8 cellular contexts compared by ENCODE assay signal in genomic region chr17:45135192-45135977, GRCh38. TPM values are rescaled to one million over a fixed set of nuclear protein-coding genes. Genes with fewer than 3 reads are reported as not detected.
A peak's percentile ranks its signal among the peaks of the same experiment; 100 is the strongest.
DNase-seq lines count a peak whose midpoint lies in the region; ATAC-seq and TF ChIP-seq lines count a peak whose summit lies in the region.

ACBD4 (plus strand) TSS chr17:45135687; CDS start chr17:45136145, 458 bp downstream.

- peaks cover 3 to 14% of the 10 kb centered on the region in 2 donors for H3K36me3 Mint-ChIP-seq in CD14-positive monocyte
- peaks cover 26% of the 10 kb centered on the region for H3K36me3 Mint-ChIP-seq in dendritic cell treated with granulocyte-macrophage colony-stimulating factor and Interleukin-4, amounts not matched to agents 40 ng/mL and 50 ng/mL, for 4 days (ENCODE audit: low read depth)

- intact Hi-C loops in CD14-positive monocyte (cut with micrococcal nuclease) (loop anchor here (1.0 to 10.0 kb wide), 4 partner anchors 13 to 361 kb away; partner anchors contain the start of gene HEXIM1 (in 1 of the 2)), left lung (cut with DNase I) (loop anchor here (5.0 to 10.0 kb wide), 2 partner anchors 59 to 62 kb away; no protein-coding TSS in a partner anchor)
- intact Hi-C loops in dendritic cell treated with granulocyte-macrophage colony-stimulating factor and Interleukin-4, amounts not matched to agents 40 ng/mL and 50 ng/mL, for 4 days (cut with micrococcal nuclease) = loop anchor here (1.0 to 10.0 kb wide), 3 partner anchors 13 to 221 kb away; partner anchors contain the start of genes GFAP and HEXIM1

- peaks cover 13 to 32% of the 10 kb centered on the region in 2 donors for H3K4me1 ChIP-seq in left lung

- H3K27me3 ChIP-seq in left lung = no peaks in the 10 kb centered on the region

- H3K9me3 Mint-ChIP-seq in CD14-positive monocyte = no peaks in the 10 kb centered on the region
- no peaks in the 10 kb centered on the region for H3K9me3 Mint-ChIP-seq in dendritic cell treated with granulocyte-macrophage colony-stimulating factor and Interleukin-4, amounts not matched to agents 40 ng/mL and 50 ng/mL, for 4 days

- H3K27me3 Mint-ChIP-seq in CD14-positive monocyte (ENCODE audit: low read depth in 3 of 3) = peaks cover 7 to 14% (median 8%) of the 10 kb centered on the region in 3 donors
- H3K27me3 Mint-ChIP-seq in dendritic cell treated with granulocyte-macrophage colony-stimulating factor and Interleukin-4, amounts not matched to agents 40 ng/mL and 50 ng/mL, for 4 days = peaks cover 15% of the 10 kb centered on the region

- peaks cover 26% of the 10 kb centered on the region for H3K4me1 Mint-ChIP-seq in CD14-positive monocyte
- peaks cover 25% of the 10 kb centered on the region for H3K4me1 Mint-ChIP-seq in dendritic cell treated with granulocyte-macrophage colony-stimulating factor and Interleukin-4, amounts not matched to agents 40 ng/mL and 50 ng/mL, for 4 days (ENCODE audit: low read depth)

- ATAC-seq in GM19328 (IDR thresholded peaks at IDR 0.05; ENCODE audit: unreplicated experiment) (peak; percentile 72), HG03521 (IDR thresholded peaks at IDR 0.05; ENCODE audit: unreplicated experiment) (peak; percentile 69), left lung (peak; percentile 82)

- no peaks in the 10 kb centered on the region for H3K36me3 ChIP-seq in left lung

- TF ChIP-seq CTCF in CD14-positive monocyte (IDR thresholded peaks at IDR 0.05) (peak; percentile 100), left lung (IDR thresholded peaks at IDR 0.05) (peak; percentile 100)

- peak within 1 kb of the TSS; percentile 80 to 90 for H3K4me3 Mint-ChIP-seq in CD14-positive monocyte
- peak within 1 kb of the TSS; percentile 87 for H3K4me3 Mint-ChIP-seq in dendritic cell treated with granulocyte-macrophage colony-stimulating factor and Interleukin-4, amounts not matched to agents 40 ng/mL and 50 ng/mL, for 4 days

- H3K27ac ChIP-seq in left lung = peak within 1 kb of the TSS in 1 of 2 donors; percentile 74

- H3K27ac Mint-ChIP-seq in CD14-positive monocyte = peak within 1 kb of the TSS; percentile 74 to 90 (median 79)
- peak within 1 kb of the TSS; percentile 82 for H3K27ac Mint-ChIP-seq in dendritic cell treated with granulocyte-macrophage colony-stimulating factor and Interleukin-4, amounts not matched to agents 40 ng/mL and 50 ng/mL, for 4 days

- H3K9me3 ChIP-seq in left lung = no peaks in the 10 kb centered on the region

- DNase-seq in CD14-positive monocyte (ENCODE audit: low spot score) = peak; percentile 97
- peak; percentile 97 for DNase-seq in NCI-H69 (lab: John Stamatoyannopoulos, UW)
- peak; percentile 98 for DNase-seq in activated CD4-positive, alpha-beta T cell treated with anti-CD3 and anti-CD28 coated beads, Interleukin-2, amount 50 U/mL, for 1 hour
- peak; percentile 94 to 98 for DNase-seq in left lung
- peak; percentile 99 for DNase-seq in stimulated activated CD4-positive, alpha-beta T cell treated with anti-CD3 and anti-CD28 coated beads, Interleukin-2, amount 100 ng/mL, for 48 hours

- peak within 1 kb of the TSS; percentile 64 to 68 for H3K4me3 ChIP-seq in left lung

RNA-seq across cellular contexts. Expression of gene ACBD4, which starts in this region (rescaled TPM):
- polyA plus RNA-seq in CD14-positive monocyte = 1 to 10 TPM; 4.8 to 6.2 TPM
- 10 to 100 TPM; 10.6 to 15.7 TPM for total RNA-seq in left lung
